18 cellular contexts compared by ENCODE assay signal in genomic region chr7:73626814-73627213, GRCh38. TPM values are rescaled to one million over a fixed set of nuclear protein-coding genes. Genes with fewer than 3 reads are reported as not detected.
DNase-seq lines count a peak whose midpoint lies in the region; ATAC-seq and TF ChIP-seq lines count a peak whose summit lies in the region.
"Had no signal": no experiment of that assay in that cellular context is flagged by ENCODE, and none has a peak within 500 bp of the region (broad histone marks: within the 10 kb centered on the region; RNA-seq: fewer than 3 reads in every experiment).

No MANE protein-coding gene starts in this region.

- intact Hi-C loops in A673 (cut with micrococcal nuclease; ENCODE audit: unreplicated experiment) = no loop called here
- intact Hi-C loops in CD4-positive, alpha-beta memory T cell (cut with micrococcal nuclease) = no loop called here

- no TSS peak for BruUV-seq in A673 (replicated peaks; lab: Mats Ljungman, UMichigan)

- no peaks in the 10 kb centered on the region for H3K9me2 ChIP-seq in Karpas-422 (replicated peaks; ENCODE audit: insufficient read depth, low read length)

- H3K4me3 Mint-ChIP-seq in CD4-positive, alpha-beta memory T cell = no peak overlapping the region
- no peak overlapping the region for H3K4me3 Mint-ChIP-seq in activated naive CD8-positive, alpha-beta T cell treated with anti-CD3 and anti-CD28 coated beads, Interleukin-2, amount 50 U/mL, for 24 hours
- H3K4me3 Mint-ChIP-seq: activated naive CD8-positive, alpha-beta T cell had no signal

- no peaks in the 10 kb centered on the region for H3K79me2 ChIP-seq in Karpas-422 (ENCODE audit: low read length)

- no peaks in the 10 kb centered on the region for H3K36me3 Mint-ChIP-seq in CD4-positive, alpha-beta memory T cell
- H3K36me3 Mint-ChIP-seq in activated naive CD8-positive, alpha-beta T cell treated with anti-CD3 and anti-CD28 coated beads, Interleukin-2, amount 50 U/mL, for 24 hours (ENCODE audit: low read depth) = no peaks in the 10 kb centered on the region
- H3K36me3 Mint-ChIP-seq: activated naive CD8-positive, alpha-beta T cell had no signal

- in situ Hi-C loops in SK-MEL-5 (cut with HindIII; ENCODE audit: low pct_unique_long_range_greater_than_20kb, low sequenced_read_pairs) = no loop called here

- H3K36me3 ChIP-seq in A673 (ENCODE audit: insufficient read depth, low read length, poor library complexity, severe bottlenecking) (no peaks in the 10 kb centered on the region), H7 (replicated peaks; ENCODE audit: control insufficient read depth, insufficient read depth, low read length) (no peaks in the 10 kb centered on the region), Karpas-422 (ENCODE audit: insufficient read depth, low read length) (no peaks in the 10 kb centered on the region)
- no peaks in the 10 kb centered on the region for H3K36me3 ChIP-seq in CD4-positive, alpha-beta memory T cell (ENCODE audit: insufficient read depth, low read length)
- H3K36me3 ChIP-seq: BLaER1 treated with 17β-estradiol and CSF1 and Interleukin-3, amounts not matched to agents 10 nM and 100 nM; Peyer's patch; right atrium auricular region had no signal

- H3K27ac ChIP-seq in A673 (ENCODE audit: low read depth, low read length, poor library complexity, severe bottlenecking) = no peak overlapping the region
- no peak overlapping the region for H3K27ac ChIP-seq in CD4-positive, alpha-beta memory T cell (ENCODE audit: low read depth, low read length)
- H3K27ac ChIP-seq in Karpas-422 (ENCODE audit: low read length) = no peak overlapping the region
- H3K27ac ChIP-seq: BLaER1 treated with 17β-estradiol and CSF1 and Interleukin-3, amounts not matched to agents 10 nM and 100 nM; Peyer's patch; right atrium auricular region had no signal

- H3K9ac ChIP-seq in Karpas-422 (ENCODE audit: low read length) = no peak overlapping the region
- H3K9ac ChIP-seq: BLaER1 treated with 17β-estradiol and CSF1 and Interleukin-3, amounts not matched to agents 10 nM and 100 nM had no signal

- H2AFZ ChIP-seq in Karpas-422 (ENCODE audit: low read length) = no peak overlapping the region

- POLR2A ChIA-PET in A673 (lab: Charles Lee; ENCODE audit: low non-redundant PET) = no interaction called here
- POLR2A ChIA-PET in CD4-positive, alpha-beta memory T cell (lab: Charles Lee; ENCODE audit: partially characterized antibody) = no interaction called here

- CTCF ChIA-PET in A673 (lab: Charles Lee) = no interaction called here
- CTCF ChIA-PET in CD4-positive, alpha-beta memory T cell (lab: Charles Lee; ENCODE audit: partially characterized antibody) = interaction anchor here (0.7 kb wide), 1 partner anchor 384 kb away, joined by 3 read pairs; no protein-coding TSS in a partner anchor

- no peak overlapping the region for H3K27ac Mint-ChIP-seq in CD4-positive, alpha-beta memory T cell
- H3K27ac Mint-ChIP-seq in activated naive CD8-positive, alpha-beta T cell treated with anti-CD3 and anti-CD28 coated beads, Interleukin-2, amount 50 U/mL, for 24 hours = no peak overlapping the region
- H3K27ac Mint-ChIP-seq: activated naive CD8-positive, alpha-beta T cell had no signal

- no peaks in the 10 kb centered on the region for H3K9me3 ChIP-seq in A673 (ENCODE audit: low read depth, low read length, poor library complexity, severe bottlenecking)
- H3K9me3 ChIP-seq in CD4-positive, alpha-beta memory T cell (ENCODE audit: control insufficient read depth in 1 of 2, low read length in 2 of 2) = no peaks in the 10 kb centered on the region
- no peaks in the 10 kb centered on the region for H3K9me3 ChIP-seq in Karpas-422 (ENCODE audit: low read length)
- H3K9me3 ChIP-seq: BLaER1 treated with 17β-estradiol and CSF1 and Interleukin-3, amounts not matched to agents 10 nM and 100 nM; Peyer's patch; right atrium auricular region had no signal

- H3K4me2 ChIP-seq in Karpas-422 (ENCODE audit: low read depth, low read length, poor library complexity, severe bottlenecking) = no peak overlapping the region

- H3K4me1 Mint-ChIP-seq in CD4-positive, alpha-beta memory T cell = peaks cover 2 to 12% (median 4%) of the 10 kb centered on the region in 4 donors
- peaks cover 6% of the 10 kb centered on the region for H3K4me1 Mint-ChIP-seq in activated naive CD8-positive, alpha-beta T cell treated with anti-CD3 and anti-CD28 coated beads, Interleukin-2, amount 50 U/mL, for 24 hours

- no peaks in the 10 kb centered on the region for H3K9me3 Mint-ChIP-seq in CD4-positive, alpha-beta memory T cell
- no peaks in the 10 kb centered on the region for H3K9me3 Mint-ChIP-seq in activated naive CD8-positive, alpha-beta T cell treated with anti-CD3 and anti-CD28 coated beads, Interleukin-2, amount 50 U/mL, for 24 hours

- peaks cover 36 to 42% of the 10 kb centered on the region in 2 donors for H3K27me3 Mint-ChIP-seq in CD4-positive, alpha-beta memory T cell
- H3K27me3 Mint-ChIP-seq in activated naive CD8-positive, alpha-beta T cell treated with anti-CD3 and anti-CD28 coated beads, Interleukin-2, amount 50 U/mL, for 24 hours = peaks cover 58% of the 10 kb centered on the region

- H3K4me3 ChIP-seq in A673 (ENCODE audit: low read depth, low read length, poor library complexity, severe bottlenecking) (no peak overlapping the region), H7 (ENCODE audit: insufficient read depth, low read depth, low read length) (no peak overlapping the region), fibroblast of the aortic adventitia (ENCODE audit: low read depth, low read length) (no peak overlapping the region), Karpas-422 (ENCODE audit: low read length) (no peak overlapping the region)
- no peak overlapping the region for H3K4me3 ChIP-seq in CD4-positive, alpha-beta memory T cell (ENCODE audit: low read length in 2 of 2)
- H3K4me3 ChIP-seq: BLaER1 treated with 17β-estradiol and CSF1 and Interleukin-3, amounts not matched to agents 10 nM and 100 nM; Peyer's patch; right atrium auricular region had no signal

- no peak for ATAC-seq in activated naive CD8-positive, alpha-beta T cell treated with anti-CD3 and anti-CD28 coated beads, Interleukin-2, amount 50 U/mL, for 24 hours
- ATAC-seq: stimulated activated naive CD8-positive, alpha-beta T cell treated with anti-CD3 and anti-CD28 coated beads, Interleukin-15, Interleukin-2, amounts not matched to agents 100 U/mL and 50 U/mL, for 24 hours had no signal

- H3K4me1 ChIP-seq in A673 (ENCODE audit: insufficient read depth, low read length, poor library complexity, severe bottlenecking) = peaks cover 15% of the 10 kb centered on the region
- peaks cover 17% of the 10 kb centered on the region for H3K4me1 ChIP-seq in CD4-positive, alpha-beta memory T cell (ENCODE audit: insufficient read depth, low read length)
- no peaks in the 10 kb centered on the region for H3K4me1 ChIP-seq in Karpas-422 (ENCODE audit: low read length)

- H4K20me1 ChIP-seq in Karpas-422 (ENCODE audit: insufficient read depth, low read depth, low read length) = no peaks in the 10 kb centered on the region

- TF ChIP-seq CTCF in A673 (conservative IDR thresholded peaks at IDR 0.05; ENCODE audit: low read depth, low read length) (no peak), fibroblast of the aortic adventitia (IDR thresholded peaks at IDR 0.05; ENCODE audit: insufficient read depth, low read length) (peak; percentile 46)

- H3K27me3 ChIP-seq in A673 (replicated peaks; ENCODE audit: insufficient read depth, low read depth, low read length, poor library complexity) (no peaks in the 10 kb centered on the region), H7 (ENCODE audit: control insufficient read depth, insufficient read depth, low read length) (peaks cover 27% of the 10 kb centered on the region), Karpas-422 (ENCODE audit: low read length) (no peaks in the 10 kb centered on the region)
- H3K27me3 ChIP-seq in CD4-positive, alpha-beta memory T cell (ENCODE audit: insufficient read depth, low read length) = peaks cover 15% of the 10 kb centered on the region
- H3K27me3 ChIP-seq: Peyer's patch had no signal

- DNase-seq in A673 (ENCODE audit: low spot score) (peak; percentile 51), H7 (peak; percentile 58), SK-MEL-5 (ENCODE audit: low read depth, low spot score) (peak; percentile 26), fibroblast of the aortic adventitia (ENCODE audit: low read depth) (peak; percentile 53), activated gamma-delta T cell (lab: John Stamatoyannopoulos, UW) (no peak), Karpas-422 (no peak)
- DNase-seq in CD4-positive, alpha-beta memory T cell = no peak
- DNase-seq in activated naive CD8-positive, alpha-beta T cell treated with anti-CD3 and anti-CD28 coated beads, Interleukin-2, amount 50 U/mL, for 24 hours = no peak
- DNase-seq: foreskin melanocyte; GDM1; Kasumi-1; Peyer's patch; stimulated activated naive CD8-positive, alpha-beta T cell treated with anti-CD3 and anti-CD28 coated beads, Interleukin-15, Interleukin-2, amounts not matched to agents 100 U/mL and 50 U/mL, for 24 hours; T-helper 9 cell had no signal

RNA-seq across cellular contexts. Expression of gene MLXIPL, which starts 2.5 kb away (rescaled TPM):
- total RNA-seq in A673 (2021) (17.4 and 20.6 TPM in 2 replicates), fibroblast of the aortic adventitia (ENCODE audit: low replicate concordance) (0.72 and 2.0 TPM in 2 replicates)
- total RNA-seq in H7 (2014; rRNA removed; shearing (Covaris generic)) = 0.63 and 0.73 TPM in 2 replicates
- total RNA-seq in SK-MEL-5 (2014; rRNA removed; shearing (Covaris generic)) = 0.03 TPM in 1 of 2 replicates, not detected in the other
- polyA plus RNA-seq in SK-MEL-5 (2015; cell fraction: cytosol; rRNA removed) = 0.18 TPM in 1 of 2 replicates, not detected in the other
- 5.9 and 6.3 TPM in 2 replicates for polyA plus RNA-seq in SK-MEL-5 (2015; cell fraction: nucleus; rRNA removed)
- not detected for total RNA-seq in CD4-positive, alpha-beta memory T cell
- not detected for polyA plus RNA-seq in CD4-positive, alpha-beta memory T cell
- not detected in 2 replicates for total RNA-seq in Karpas-422 (2014; rRNA removed; shearing (Covaris generic); ENCODE audit: low replicate concordance)
- total RNA-seq: activated CD8-positive, alpha-beta memory T cell treated with anti-CD3 and anti-CD28 coated beads for 36 hours had no signal

RNA-seq across cellular contexts. Expression of gene VPS37D, which starts 40.8 kb away (rescaled TPM):
- total RNA-seq in A673 (2021) (8.7 and 10.1 TPM in 2 replicates), fibroblast of the aortic adventitia (ENCODE audit: low replicate concordance) (1.9 and 31.2 TPM in 2 replicates)
- total RNA-seq in H7 (2014; rRNA removed; shearing (Covaris generic)) = 6.0 and 6.4 TPM in 2 replicates
- 4.3 and 4.6 TPM in 2 replicates for total RNA-seq in SK-MEL-5 (2014; rRNA removed; shearing (Covaris generic))
- 6.1 and 8.0 TPM in 2 replicates for polyA plus RNA-seq in SK-MEL-5 (2015; cell fraction: cytosol; rRNA removed)
- 1.7 and 2.6 TPM in 2 replicates for polyA plus RNA-seq in SK-MEL-5 (2015; cell fraction: nucleus; rRNA removed)
- not detected for total RNA-seq in CD4-positive, alpha-beta memory T cell
- not detected for polyA plus RNA-seq in CD4-positive, alpha-beta memory T cell
- total RNA-seq in Karpas-422 (2014; rRNA removed; shearing (Covaris generic); ENCODE audit: low replicate concordance) = not detected in 2 replicates

RNA-seq across cellular contexts. Expression of gene TBL2, which starts 48.4 kb away (rescaled TPM):
- total RNA-seq in A673 (2021) (48.9 and 51.9 TPM in 2 replicates), fibroblast of the aortic adventitia (ENCODE audit: low replicate concordance) (16.4 and 44.6 TPM in 2 replicates)
- total RNA-seq in H7 (2014; rRNA removed; shearing (Covaris generic)) = 34.5 and 52.3 TPM in 2 replicates
- total RNA-seq in SK-MEL-5 (2014; rRNA removed; shearing (Covaris generic)) = 139 and 161 TPM in 2 replicates
- 90.1 and 99.7 TPM in 2 replicates for polyA plus RNA-seq in SK-MEL-5 (2015; cell fraction: cytosol; rRNA removed)
- polyA plus RNA-seq in SK-MEL-5 (2015; cell fraction: nucleus; rRNA removed) = 62.8 and 70.5 TPM in 2 replicates
- total RNA-seq in CD4-positive, alpha-beta memory T cell = 10 to 100 TPM; 45.4 to 47.5 TPM
- 10 to 100 TPM; 15.6 to 20.5 TPM for polyA plus RNA-seq in CD4-positive, alpha-beta memory T cell
- total RNA-seq in Karpas-422 (2014; rRNA removed; shearing (Covaris generic); ENCODE audit: low replicate concordance) = 27.5 and 43.4 TPM in 2 replicates

RNA-seq across cellular contexts. Expression of gene DNAJC30, which starts 56.4 kb away (rescaled TPM):
- 11.1 and 11.8 TPM in 2 replicates for total RNA-seq in A673 (2021)
- 2.4 and 2.7 TPM in 2 replicates for total RNA-seq in H7 (2014; rRNA removed; shearing (Covaris generic))
- total RNA-seq in SK-MEL-5 (2014; rRNA removed; shearing (Covaris generic)) = 4.3 and 4.5 TPM in 2 replicates
- 22.5 and 28.6 TPM in 2 replicates for polyA plus RNA-seq in SK-MEL-5 (2015; cell fraction: cytosol; rRNA removed)
- polyA plus RNA-seq in SK-MEL-5 (2015; cell fraction: nucleus; rRNA removed) = 9.4 and 14.3 TPM in 2 replicates
- 1.9 and 3.4 TPM in 2 replicates for total RNA-seq in fibroblast of the aortic adventitia (ENCODE audit: low replicate concordance)
- total RNA-seq in CD4-positive, alpha-beta memory T cell = 10 to 100 TPM; 16.3 to 16.5 TPM
- 1 to 10 TPM; 8.3 to 9.4 TPM for polyA plus RNA-seq in CD4-positive, alpha-beta memory T cell
- total RNA-seq in Karpas-422 (2014; rRNA removed; shearing (Covaris generic); ENCODE audit: low replicate concordance) = 1.3 and 6.1 TPM in 2 replicates

RNA-seq across cellular contexts. Expression of gene BUD23, which starts 56.6 kb away (rescaled TPM):
- total RNA-seq in A673 (2021) = 133 and 138 TPM in 2 replicates
- 39.3 and 48.0 TPM in 2 replicates for total RNA-seq in H7 (2014; rRNA removed; shearing (Covaris generic))
- 142 and 181 TPM in 2 replicates for total RNA-seq in SK-MEL-5 (2014; rRNA removed; shearing (Covaris generic))
- polyA plus RNA-seq in SK-MEL-5 (2015; cell fraction: cytosol; rRNA removed) = 432 and 633 TPM in 2 replicates
- 156 and 166 TPM in 2 replicates for polyA plus RNA-seq in SK-MEL-5 (2015; cell fraction: nucleus; rRNA removed)
- 28.6 and 69.4 TPM in 2 replicates for total RNA-seq in fibroblast of the aortic adventitia (ENCODE audit: low replicate concordance)
- total RNA-seq in CD4-positive, alpha-beta memory T cell = 10 to 100 TPM; 54.3 to 60.6 TPM
- polyA plus RNA-seq in CD4-positive, alpha-beta memory T cell = 100 to 1,000 TPM; 114 to 187 TPM
- 41.9 and 85.9 TPM in 2 replicates for total RNA-seq in Karpas-422 (2014; rRNA removed; shearing (Covaris generic); ENCODE audit: low replicate concordance)

Comparison
In these comparisons a context has a peak if more than half of its experiments do, and no peak if none do; other contexts are left out.
1. DNase-seq: peak in A673 (single experiment), H7 (single experiment), SK-MEL-5 (single experiment) and fibroblast of the aortic adventitia (single experiment); none in activated gamma-delta T cell (single experiment), CD4-positive, alpha-beta memory T cell (0 of 5), Karpas-422 (single experiment) and activated naive CD8-positive, alpha-beta T cell treated with anti-CD3 and anti-CD28 coated beads, Interleukin-2, amount 50 U/mL, for 24 hours (single experiment).